In the genomic region with DNA sequence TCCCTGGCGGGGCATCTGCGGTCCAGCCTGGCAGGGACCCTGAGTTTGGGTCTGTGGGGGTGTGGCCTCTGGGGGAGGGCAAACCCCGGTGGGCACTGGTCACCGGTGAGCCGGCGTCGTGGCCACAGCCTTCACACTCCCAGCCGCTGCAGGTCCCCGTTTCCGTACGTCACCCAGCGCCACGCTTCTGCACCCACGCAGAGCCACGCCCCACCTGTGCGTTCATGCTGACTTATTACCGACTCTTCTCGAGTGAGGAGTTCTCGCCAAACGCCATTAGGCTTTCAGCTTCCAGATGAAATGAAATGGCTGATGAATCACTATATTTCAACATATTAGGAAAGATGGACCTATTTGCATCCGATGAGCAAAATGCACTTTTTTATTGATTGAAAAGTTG, we compare ENCODE assay signal across 39 cellular contexts. TPM values are rescaled to one million over a fixed set of nuclear protein-coding genes. Genes with fewer than 3 reads are reported as not detected.
"Had no signal": no experiment of that assay in that cellular context is flagged by ENCODE, and none has a peak within 500 bp of the region (broad histone marks: within the 10 kb centered on the region; RNA-seq: fewer than 3 reads in every experiment).

No MANE protein-coding gene starts in this region.

- DNase-seq: activated CD4-positive, alpha-beta T cell treated with anti-CD3 and anti-CD28 coated beads for 1 hour; activated CD4-positive, alpha-beta T cell treated with anti-CD3 and anti-CD28 coated beads, Interleukin-2, amount 10 ng/mL, durations not matched to agents 24 days and 14 days; activated CD4-positive, alpha-beta T cell treated with anti-CD3 and anti-CD28 coated beads, Interleukin-2, amount 50 U/mL, for 48 hours; activated CD4-positive, CD25-positive, alpha-beta regulatory T cell; activated CD8-positive, alpha-beta memory T cell treated with anti-CD3 and anti-CD28 coated beads, Interleukin-2, amount 50 U/mL, for 4 hours; activated gamma-delta T cell treated with Interleukin-2 at 50 U/mL for 16 hours; activated naive CD4-positive, alpha-beta T cell treated with anti-CD3 and anti-CD28 coated beads for 36 hours; activated T-cell treated with anti-CD3 and anti-CD28 coated beads for 4 hours; activated T-cell treated with anti-CD3 and anti-CD28 coated beads, Interleukin-2, amount 50 U/mL, for 4 hours; adrenal gland; cerebellar nuclear complex; Kasumi-1; KG1; MG63; NCI-H1048; NCI-H1105 treated with DMSO at 0.1 percent for 48 hours; NCI-H1436; NCI-H1694; NCI-H1930; NCI-H2081 treated with DMSO at 0.1 percent for 48 hours; NCI-H510A; NCI-H526; NCI-H774; PC-3; Peyer's patch; RPMI8226; SIG-M5; SW 1271; T1000; WERI-Rb-1 had no signal

- H3K4me3 ChIP-seq: adrenal gland, MG63, Peyer's patch had no signal

- H3K4me1 ChIP-seq: adrenal gland, Peyer's patch had no signal

- H3K36me3 ChIP-seq: adrenal gland, MG63, Peyer's patch, WERI-Rb-1 had no signal

- H3K27me3 ChIP-seq: adrenal gland, Peyer's patch had no signal

- H3K4me3 Mint-ChIP-seq: activated CD4-positive, alpha-beta T cell treated with anti-CD3 and anti-CD28 coated beads, Interleukin-2, amount 10 ng/mL, durations not matched to agents 24 days and 14 days; activated naive CD4-positive, alpha-beta T cell treated with anti-CD3 and anti-CD28 coated beads for 36 hours; activated T-cell treated with anti-CD3 and anti-CD28 coated beads, Interleukin-2, amount 50 U/mL, for 4 hours; activated T-helper 1 cell treated with anti-CD3 and anti-CD28 coated beads, Interleukin-12 subunit alpha, Interleukin-12 subunit beta, Interleukin-2, Interleukin-4 antibody, amounts not matched to agents 30 ng/mL and 10 ng/mL and 1 ng/mL, durations not matched to agents 14 hours and 24 hours and 36 hours; brain; IgD-negative memory B cell had no signal

- H3K36me3 Mint-ChIP-seq: IgD-negative memory B cell had no signal

- FAIRE-seq: bronchial epithelial cell had no signal

- H3K27ac Mint-ChIP-seq: activated CD4-positive, alpha-beta T cell treated with anti-CD3 and anti-CD28 coated beads, Interleukin-2, amount 10 ng/mL, durations not matched to agents 24 days and 14 days; activated naive CD4-positive, alpha-beta T cell treated with anti-CD3 and anti-CD28 coated beads for 36 hours; activated naive CD4-positive, alpha-beta T cell treated with anti-CD3 and anti-CD28 coated beads, Interleukin-2, amount 50 U/mL, for 72 hours; activated T-helper 1 cell treated with anti-CD3 and anti-CD28 coated beads, Interleukin-12 subunit alpha, Interleukin-12 subunit beta, Interleukin-2, Interleukin-4 antibody, amounts not matched to agents 30 ng/mL and 10 ng/mL and 1 ng/mL, durations not matched to agents 14 hours and 24 hours and 36 hours; IgD-negative memory B cell had no signal

- H3K9me3 ChIP-seq: adrenal gland had no signal

- H3K27ac ChIP-seq: adrenal gland, Peyer's patch, WERI-Rb-1 had no signal

- ATAC-seq: activated naive CD4-positive, alpha-beta T cell treated with anti-CD3 and anti-CD28 coated beads, Interleukin-2, amount 50 U/mL, for 72 hours; activated T-cell treated with anti-CD3 and anti-CD28 coated beads, Interleukin-2, amount 50 U/mL, for 4 hours; PC-3; SK-N-SH treated with all-trans-retinoic acid at 6 μM for 48 hours had no signal

- H3K4me1 Mint-ChIP-seq: activated CD4-positive, alpha-beta T cell treated with anti-CD3 and anti-CD28 coated beads, Interleukin-2, amount 10 ng/mL, durations not matched to agents 24 days and 14 days; brain; IgD-negative memory B cell had no signal

RNA-seq across cellular contexts. Expression of a gene that starts 8.8 kb away (rescaled TPM):
- total RNA-seq: activated CD4-positive, alpha-beta T cell treated with anti-CD3 and anti-CD28 coated beads, Interleukin-2, amount 10 ng/mL, durations not matched to agents 24 days and 14 days; activated naive CD4-positive, alpha-beta T cell treated with anti-CD3 and anti-CD28 coated beads for 36 hours; activated naive CD4-positive, alpha-beta T cell treated with anti-CD3 and anti-CD28 coated beads, Interleukin-2, amount 50 U/mL, for 72 hours; activated T-cell treated with anti-CD3 and anti-CD28 coated beads, Interleukin-2, amount 50 U/mL, for 4 hours; activated T-helper 1 cell treated with anti-CD3 and anti-CD28 coated beads, Interleukin-12 subunit alpha, Interleukin-12 subunit beta, Interleukin-2, Interleukin-4 antibody, amounts not matched to agents 30 ng/mL and 10 ng/mL and 1 ng/mL, durations not matched to agents 14 hours and 24 hours and 36 hours; bronchial epithelial cell; SK-MEL-5; T-helper 1 cell treated with Interleukin-12 subunit alpha and Interleukin-12 subunit beta and Interleukin-4 antibody, amounts not matched to agents 30 ng/mL and 1 ng/mL, for 36 hours; T-helper 2 cell treated with Interferon-gamma antibody and Interleukin-4, amounts not matched to agents 100 ng/mL and 5 ng/mL, for 36 hours had no signal
- polyA plus RNA-seq: IgD-negative memory B cell had no signal

RNA-seq across cellular contexts. Expression of a gene that starts 32.3 kb away (rescaled TPM):
- total RNA-seq: activated CD4-positive, alpha-beta T cell treated with anti-CD3 and anti-CD28 coated beads, Interleukin-2, amount 10 ng/mL, durations not matched to agents 24 days and 14 days; activated naive CD4-positive, alpha-beta T cell treated with anti-CD3 and anti-CD28 coated beads for 36 hours; activated naive CD4-positive, alpha-beta T cell treated with anti-CD3 and anti-CD28 coated beads, Interleukin-2, amount 50 U/mL, for 72 hours; activated T-cell treated with anti-CD3 and anti-CD28 coated beads, Interleukin-2, amount 50 U/mL, for 4 hours; activated T-helper 1 cell treated with anti-CD3 and anti-CD28 coated beads, Interleukin-12 subunit alpha, Interleukin-12 subunit beta, Interleukin-2, Interleukin-4 antibody, amounts not matched to agents 30 ng/mL and 10 ng/mL and 1 ng/mL, durations not matched to agents 14 hours and 24 hours and 36 hours; bronchial epithelial cell; PC-3; Peyer's patch; SK-MEL-5; T-helper 1 cell treated with Interleukin-12 subunit alpha and Interleukin-12 subunit beta and Interleukin-4 antibody, amounts not matched to agents 30 ng/mL and 1 ng/mL, for 36 hours; T-helper 2 cell treated with Interferon-gamma antibody and Interleukin-4, amounts not matched to agents 100 ng/mL and 5 ng/mL, for 36 hours had no signal
- polyA plus RNA-seq: IgD-negative memory B cell had no signal
